Comparison of ENCODE assay signal across 8 cellular contexts in the genomic region with DNA sequence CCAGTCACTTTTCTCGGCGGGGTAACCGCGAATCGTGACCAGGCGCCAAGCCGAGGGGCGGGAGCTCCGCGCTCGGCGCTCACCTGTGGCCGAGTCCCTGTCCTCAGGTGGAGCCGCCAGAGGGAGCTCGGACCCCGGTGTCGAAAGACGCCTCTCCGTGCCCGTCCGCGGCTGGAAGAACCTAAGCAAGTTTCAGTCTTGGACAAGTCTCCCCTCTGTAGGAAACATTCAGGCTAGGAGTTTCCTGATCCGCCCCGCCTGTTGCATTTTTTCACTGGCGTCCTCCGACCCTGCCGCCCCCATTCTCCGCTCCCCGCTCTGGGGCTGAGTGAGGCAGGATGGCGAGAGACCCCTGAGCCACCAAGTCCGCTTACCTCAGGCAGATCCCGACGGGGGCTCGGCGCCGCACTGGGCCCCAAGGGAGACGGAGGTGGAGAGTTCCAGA. TPM values are rescaled to one million over a fixed set of nuclear protein-coding genes. Genes with fewer than 3 reads are reported as not detected.
DNase-seq lines count a peak whose midpoint lies in the region; ATAC-seq and TF ChIP-seq lines count a peak whose summit lies in the region.

No MANE protein-coding gene starts in this region.

- peak; percentile 90 for TF ChIP-seq RAD21 in Ishikawa (IDR thresholded peaks at IDR 0.05; ENCODE audit: low read depth)

- peak overlapping the region; percentile 48 to 54 for H3K4me3 ChIP-seq in neutrophil (ENCODE audit: low read depth in 1 of 2, low read length in 1 of 2)

- peak; percentile 21 for DNase-seq in DMS153 treated with DMSO at 0.1 percent for 48 hours (lab: John Stamatoyannopoulos, UW; ENCODE audit: unreplicated experiment)
- DNase-seq in SHP77 (lab: John Stamatoyannopoulos, UW) = peak; percentile 63 to 88
- DNase-seq in activated naive CD4-positive, alpha-beta T cell treated with anti-CD3 and anti-CD28 coated beads, Interleukin-2, amount 50 U/mL, for 72 hours (ENCODE audit: low spot score in 2 of 2) = peak; percentile 64 to 74
- peak; percentile 33 for DNase-seq in glomerular endothelial cell (ENCODE audit: extremely low read depth, low read depth, low spot score)

- H3K9me3 Mint-ChIP-seq in activated naive CD4-positive, alpha-beta T cell treated with anti-CD3 and anti-CD28 coated beads, Interleukin-2, amount 50 U/mL, for 72 hours = no peaks in the 10 kb centered on the region

- H3K27me3 ChIP-seq in neutrophil = peaks cover 72% of the 10 kb centered on the region

- H3K27ac Mint-ChIP-seq in activated naive CD4-positive, alpha-beta T cell treated with anti-CD3 and anti-CD28 coated beads, Interleukin-2, amount 50 U/mL, for 72 hours = no peak overlapping the region

- ATAC-seq in GM21619 (IDR thresholded peaks at IDR 0.05; ENCODE audit: unreplicated experiment) = peak; percentile 29
- ATAC-seq in activated naive CD4-positive, alpha-beta T cell treated with anti-CD3 and anti-CD28 coated beads, Interleukin-2, amount 50 U/mL, for 72 hours = peak; percentile 16 to 47

- TF ChIP-seq CTCF in neutrophil (IDR thresholded peaks at IDR 0.05) = no peak

- no peak for TF ChIP-seq EP300 in Ishikawa (IDR thresholded peaks at IDR 0.05; ENCODE audit: borderline replicate concordance)

- no peaks in the 10 kb centered on the region for H3K36me3 ChIP-seq in neutrophil

- no peak overlapping the region for H3K27ac ChIP-seq in neutrophil
- H3K27ac ChIP-seq in temporal lobe (ENCODE audit: low read depth, low read length) = peak overlapping the region; percentile 79

- H3K9me3 ChIP-seq in neutrophil = no peaks in the 10 kb centered on the region

- no peaks in the 10 kb centered on the region for H3K36me3 Mint-ChIP-seq in activated naive CD4-positive, alpha-beta T cell treated with anti-CD3 and anti-CD28 coated beads, Interleukin-2, amount 50 U/mL, for 72 hours

- peaks cover 12 to 17% of the 10 kb centered on the region in 2 experiments for H3K4me1 ChIP-seq in neutrophil (ENCODE audit: control insufficient read depth in 1 of 2, insufficient read depth in 1 of 2, low read depth in 1 of 2, low read length in 1 of 2)

TF ChIP-seq in Ishikawa, 13 proteins besides CTCF, POLR2A, EP300 and RAD21:
- no peak for TF ChIP-seq FOXM1 (IDR thresholded peaks at IDR 0.05; ENCODE audit: borderline replicate concordance, low read depth)
- TF ChIP-seq MAX (IDR thresholded peaks at IDR 0.05) = 0 out of 2 replicates have a peak, but pooled peaks have one; percentile 8
- no peak for TF ChIP-seq TEAD4 (IDR thresholded peaks at IDR 0.05)
- TF ChIP-seq REST (IDR thresholded peaks at IDR 0.05; ENCODE audit: low read depth) = no peak
- no peak for TF ChIP-seq YY1 (IDR thresholded peaks at IDR 0.05; ENCODE audit: low read depth)
- TF ChIP-seq ZBTB7A (IDR thresholded peaks at IDR 0.05; ENCODE audit: low read depth) = no peak
- TF ChIP-seq TAF1 (IDR thresholded peaks at IDR 0.05; ENCODE audit: low read depth) = 0 out of 2 replicates have a peak, but pooled peaks have one; percentile 38
- TF ChIP-seq TCF12 (IDR thresholded peaks at IDR 0.05; ENCODE audit: low read depth) = 0 out of 2 replicates have a peak, but pooled peaks have one; percentile 17
- no peak for TF ChIP-seq CREB1 (IDR thresholded peaks at IDR 0.05; ENCODE audit: low read depth)
- TF ChIP-seq EGR1 (IDR thresholded peaks at IDR 0.05) = no peak
- no peak for TF ChIP-seq USF1 (IDR thresholded peaks at IDR 0.05)
- 0 out of 2 replicates have a peak, but pooled peaks have one; percentile 24 for TF ChIP-seq NFIC (IDR thresholded peaks at IDR 0.05)
- TF ChIP-seq CEBPB (IDR thresholded peaks at IDR 0.05) = no peak

RNA-seq across cellular contexts. Expression of gene DSEL, which starts 0.5 kb away (rescaled TPM):
- total RNA-seq in activated naive CD4-positive, alpha-beta T cell treated with anti-CD3 and anti-CD28 coated beads, Interleukin-2, amount 50 U/mL, for 72 hours = under 1 TPM in 1 of 2 donors, not detected in 1; 0.39 TPM
- total RNA-seq in glomerular endothelial cell (7.6 and 9.3 TPM in 2 replicates), temporal lobe (59.0 TPM)

Comparison
In these comparisons a context has a peak if more than half of its experiments do, and no peak if none do; other contexts are left out.
1. DNase-seq: peak in every context shown above with its lines; median percentile 76 in SHP77; 69 in activated naive CD4-positive, alpha-beta T cell treated with anti-CD3 and anti-CD28 coated beads, Interleukin-2, amount 50 U/mL, for 72 hours; 33 in glomerular endothelial cell; 21 in DMS153 treated with DMSO at 0.1 percent for 48 hours.